7 cellular contexts compared by ENCODE assay signal in the genomic region with DNA sequence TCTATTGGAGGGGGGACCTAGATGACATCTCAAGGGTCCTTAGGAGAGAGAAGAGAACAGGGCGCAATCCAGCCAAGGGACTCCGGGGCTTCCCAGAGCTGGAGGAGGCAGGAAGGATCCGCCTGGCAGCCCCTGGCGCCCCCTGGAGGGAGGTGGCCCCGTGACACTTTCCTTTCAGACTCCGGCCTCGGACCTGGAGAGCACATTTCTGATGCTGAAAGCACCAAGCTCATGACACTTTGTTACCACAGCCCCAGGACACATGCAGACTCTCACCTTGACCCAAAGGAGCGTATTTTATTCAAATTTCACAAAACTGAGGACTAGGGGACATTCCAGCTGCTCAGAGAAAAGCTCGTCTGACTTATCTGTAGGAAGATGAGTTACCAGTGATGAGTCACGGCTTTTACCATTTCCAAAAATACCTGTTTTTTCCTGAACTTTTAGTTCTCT. TPM values are rescaled to one million over a fixed set of nuclear protein-coding genes. Genes with fewer than 3 reads are reported as not detected.
A peak's percentile ranks its signal among the peaks of the same experiment; 100 is the strongest.
DNase-seq lines count a peak whose midpoint lies in the region; ATAC-seq and TF ChIP-seq lines count a peak whose summit lies in the region.

No MANE protein-coding gene starts in this region.

- H3K4me3 ChIP-seq in NT2/D1 (ENCODE audit: insufficient read length, low read depth): no peak overlapping the region
- H3K4me3 ChIP-seq in prostate gland: no peak overlapping the region

- WGBS in prostate gland: 56% methylated on average over 10 of the region's 10 CpGs

- H3K4me1 ChIP-seq in NT2/D1 (ENCODE audit: insufficient read depth, insufficient read length) (peaks cover 27% of the 10 kb centered on the region), prostate gland (replicated peaks) (no peaks in the 10 kb centered on the region)

- H3K36me3 ChIP-seq in NT2/D1 (ENCODE audit: insufficient read depth, insufficient read length, low read length) (peaks cover 16% of the 10 kb centered on the region), prostate gland (no peaks in the 10 kb centered on the region)

- peaks cover 3% of the 10 kb centered on the region for H3K9me3 Mint-ChIP-seq in activated naive CD4-positive, alpha-beta T cell treated with anti-CD3 and anti-CD28 coated beads for 36 hours

- intact Hi-C loops in activated naive CD4-positive, alpha-beta T cell treated with anti-CD3 and anti-CD28 coated beads for 36 hours (cut with micrococcal nuclease): loop anchor here (1.0 kb wide), 1 partner anchor 17 kb away; no protein-coding TSS in a partner anchor
- intact Hi-C loops in Right ventricle myocardium inferior (cut with DNase I): no loop called here
- intact Hi-C loops in prostate gland (cut with DNase I): loop anchor here (5.0 kb wide), 1 partner anchor 53 kb away; no protein-coding TSS in a partner anchor

- TF ChIP-seq CTCF in GM13976 (IDR thresholded peaks at IDR 0.05; ENCODE audit: borderline replicate concordance, control extremely low read depth, extremely low read depth, insufficient read depth, missing control alignments): peak; percentile 39
- TF ChIP-seq CTCF in prostate gland (IDR thresholded peaks at IDR 0.05): peak in 2 of 4 experiments; percentile 23 to 41

- no peaks in the 10 kb centered on the region for H3K36me3 Mint-ChIP-seq in activated naive CD4-positive, alpha-beta T cell treated with anti-CD3 and anti-CD28 coated beads for 36 hours (ENCODE audit: low read depth)

- H3K27ac Mint-ChIP-seq in activated naive CD4-positive, alpha-beta T cell treated with anti-CD3 and anti-CD28 coated beads for 36 hours: peak overlapping the region; percentile 25

- ATAC-seq in Right ventricle myocardium inferior (no peak), HG03280 (IDR thresholded peaks at IDR 0.05; ENCODE audit: unreplicated experiment) (no peak)

- CTCF ChIA-PET in activated naive CD4-positive, alpha-beta T cell treated with anti-CD3 and anti-CD28 coated beads for 36 hours (lab: Charles Lee): interaction anchor here (0.9 to 1.6 kb wide), 4 partner anchors 13 to 67 kb away, joined by 4 to 9 read pairs (median 5); no protein-coding TSS in a partner anchor

- peak overlapping the region; percentile 52 for H3K9ac ChIP-seq in NT2/D1 (ENCODE audit: insufficient read length, low read depth)

- peak overlapping the region; percentile 19 to 29 for H3K27ac ChIP-seq in prostate gland

- no peak for DNase-seq in GM13976 (ENCODE audit: low spot score)
- peak; percentile 75 for DNase-seq in NT2/D1 (ENCODE audit: low read depth, low spot score)
- DNase-seq in activated naive CD4-positive, alpha-beta T cell treated with anti-CD3 and anti-CD28 coated beads for 36 hours: peak; percentile 62
- DNase-seq in Right ventricle myocardium inferior (ENCODE audit: missing footprints): peak; percentile 74
- DNase-seq in prostate gland (ENCODE audit: low spot score): no peak
- DNase-seq in middle frontal gyrus (ENCODE audit: extremely low spot score, low spot score): no peak

- no peak overlapping the region for H3K4me3 Mint-ChIP-seq in activated naive CD4-positive, alpha-beta T cell treated with anti-CD3 and anti-CD28 coated beads for 36 hours

- no peak for TF ChIP-seq POLR2A in prostate gland (IDR thresholded peaks at IDR 0.05)

- no peaks in the 10 kb centered on the region for H3K27me3 Mint-ChIP-seq in activated naive CD4-positive, alpha-beta T cell treated with anti-CD3 and anti-CD28 coated beads for 36 hours (ENCODE audit: low read depth)

- in situ Hi-C loops in GM13976 (cut with MboI; ENCODE audit: low sequenced_read_pairs, unreplicated experiment): no loop called here

- peaks cover 10% of the 10 kb centered on the region for H3K4me1 Mint-ChIP-seq in activated naive CD4-positive, alpha-beta T cell treated with anti-CD3 and anti-CD28 coated beads for 36 hours (ENCODE audit: low read depth)

- peaks cover 20% of the 10 kb centered on the region for H3K9me3 ChIP-seq in NT2/D1 (ENCODE audit: insufficient read depth, low read length)
- H3K9me3 ChIP-seq in prostate gland: no peaks in the 10 kb centered on the region

- peaks cover 5% of the 10 kb centered on the region for H3K27me3 ChIP-seq in NT2/D1 (ENCODE audit: insufficient read depth, insufficient read length)
- H3K27me3 ChIP-seq in prostate gland (replicated peaks; ENCODE audit: insufficient read depth): peaks cover 5% of the 10 kb centered on the region

RNA-seq across cellular contexts. Expression of gene POFUT2, which starts 21.4 kb away (rescaled TPM):
- 10 to 100 TPM; 14.4 to 15.9 TPM for total RNA-seq in activated naive CD4-positive, alpha-beta T cell treated with anti-CD3 and anti-CD28 coated beads for 36 hours
- total RNA-seq in Right ventricle myocardium inferior (16.9 TPM), prostate gland (10 to 100 TPM; 20.2 to 52.4 TPM)

Comparison
In these comparisons a context has a peak if more than half of its experiments do, and no peak if none do; other contexts are left out.
1. DNase-seq: peak in NT2/D1 (single experiment), activated naive CD4-positive, alpha-beta T cell treated with anti-CD3 and anti-CD28 coated beads for 36 hours (single experiment) and Right ventricle myocardium inferior (single experiment); none in GM13976 (single experiment), prostate gland (single experiment) and middle frontal gyrus (single experiment).